In the genomic region with DNA sequence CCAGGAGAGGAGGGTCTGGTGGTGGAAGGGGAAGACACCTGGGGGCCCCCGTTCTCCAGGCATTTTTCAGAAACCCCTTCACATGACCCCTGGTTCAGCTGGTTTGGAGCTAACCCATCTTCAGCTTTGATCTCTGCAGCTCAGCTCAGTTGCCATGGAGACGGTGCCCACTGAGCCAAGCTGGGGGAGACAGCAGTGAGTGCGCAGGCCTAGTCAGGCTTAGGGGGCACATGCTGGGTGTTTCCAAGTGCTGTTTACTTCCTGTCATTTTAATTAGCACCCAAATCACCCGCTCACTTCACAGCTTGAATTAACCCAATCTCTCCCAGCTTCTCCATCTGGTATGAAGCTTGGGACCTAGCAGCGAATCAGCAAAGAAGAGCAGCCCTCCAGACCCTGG, we compare ENCODE assay signal across 9 cellular contexts. TPM values are rescaled to one million over a fixed set of nuclear protein-coding genes. Genes with fewer than 3 reads are reported as not detected.
DNase-seq lines count a peak whose midpoint lies in the region; ATAC-seq and TF ChIP-seq lines count a peak whose summit lies in the region.
"Had no signal": no experiment of that assay in that cellular context is flagged by ENCODE, and none has a peak within 500 bp of the region (broad histone marks: within the 10 kb centered on the region; RNA-seq: fewer than 3 reads in every experiment).

No MANE protein-coding gene starts in this region.

- H3K9me3 ChIP-seq in DND-41 (ENCODE audit: insufficient read depth, low read length, severe bottlenecking) (no peaks in the 10 kb centered on the region), Peyer's patch (no peaks in the 10 kb centered on the region)

- DNase-seq in DND-41, result peak; percentile 94
- DNase-seq in Peyer's patch, result peak in 2 of 3 donors; percentile 69 to 74
- peak; percentile 49 for DNase-seq in activated naive CD8-positive, alpha-beta T cell treated with anti-CD3 and anti-CD28 coated beads, Interleukin-2, amount 50 U/mL, for 16 hours (ENCODE audit: low read depth, low spot score)
- peak in 7 of 10 donors; percentile 37 to 92 (median 68) for DNase-seq in posterior cingulate gyrus
- no peak for DNase-seq in DMS79 treated with DMSO at 0.1 percent for 48 hours (lab: John Stamatoyannopoulos, UW)
- no peak for DNase-seq in AML-193 (lab: John Stamatoyannopoulos, UW)
- no peak for DNase-seq in hepatic stellate cell (ENCODE audit: low spot score)

- peak overlapping the region; percentile 66 for H2AFZ ChIP-seq in DND-41 (ENCODE audit: low read depth, low read length)

- ATAC-seq in DND-41 (ENCODE audit: insufficient read depth, low read depth), result peak; percentile 97
- no peak for ATAC-seq in GM21515 (IDR thresholded peaks at IDR 0.05; ENCODE audit: unreplicated experiment)

- H3K4me2 ChIP-seq in DND-41 (ENCODE audit: insufficient read depth, low read length), result peak overlapping the region; percentile 51

- peak overlapping the region; percentile 87 for H3K27ac ChIP-seq in DND-41 (ENCODE audit: low read length)
- H3K27ac ChIP-seq in Peyer's patch, result peak overlapping the region in 1 of 4 donors; percentile 52
- H3K27ac ChIP-seq: coronary artery had no signal

- intact Hi-C loops in posterior cingulate gyrus (cut with DNase I), result no loop called here

- TF ChIP-seq CTCF in DND-41 (IDR thresholded peaks at IDR 0.05; ENCODE audit: borderline replicate concordance, extremely low read depth, low read length, poor library complexity, severe bottlenecking), result peak; percentile 47
- no peak for TF ChIP-seq CTCF in Peyer's patch (IDR thresholded peaks at IDR 0.05)

- H3K27me3 ChIP-seq in DND-41 (ENCODE audit: insufficient read depth, low read length, poor library complexity), result no peaks in the 10 kb centered on the region
- H3K27me3 ChIP-seq in Peyer's patch, result no peaks in the 10 kb centered on the region

- no peaks in the 10 kb centered on the region for H4K20me1 ChIP-seq in DND-41 (ENCODE audit: insufficient read depth, low read length)

- H3K9ac ChIP-seq in DND-41 (ENCODE audit: low read depth, low read length), result peak overlapping the region; percentile 41

- no peaks in the 10 kb centered on the region for H3K79me2 ChIP-seq in DND-41 (ENCODE audit: insufficient read depth, low read length)

- peak overlapping the region in 1 of 2 experiments; percentile 17; a peak in 2 of 4 replicates for H3K4me3 ChIP-seq in DND-41 (ENCODE audit: low read depth in 1 of 2, low read length in 2 of 2)
- H3K4me3 ChIP-seq in Peyer's patch, result peak overlapping the region in 1 of 4 donors; percentile 9
- H3K4me3 ChIP-seq: coronary artery had no signal

- H3K4me1 ChIP-seq in DND-41 (ENCODE audit: insufficient read depth, low read length), result peaks cover 25% of the 10 kb centered on the region
- H3K4me1 ChIP-seq in Peyer's patch, result peaks cover 0 to 27% (median 2%) of the 10 kb centered on the region in 4 donors

- H3K36me3 ChIP-seq in DND-41 (ENCODE audit: insufficient read depth, low read length) (no peaks in the 10 kb centered on the region), Peyer's patch (no peaks in the 10 kb centered on the region)

- TF ChIP-seq POLR2A in Peyer's patch (IDR thresholded peaks at IDR 0.05), result no peak

RNA-seq across cellular contexts. Expression of a gene that starts 9.0 kb away (rescaled TPM):
- 10 to 100 TPM in 3 of 4 donors, 1 to 10 TPM in 1; 8.3 to 54.5 (median 11.4) TPM for total RNA-seq in Peyer's patch

Comparison
In these comparisons a context has a peak if more than half of its experiments do, and no peak if none do; other contexts are left out.
1. DNase-seq: peak in DND-41 (single experiment), Peyer's patch (2 of 3), activated naive CD8-positive, alpha-beta T cell treated with anti-CD3 and anti-CD28 coated beads, Interleukin-2, amount 50 U/mL, for 16 hours (single experiment) and posterior cingulate gyrus (7 of 10); none in DMS79 treated with DMSO at 0.1 percent for 48 hours (single experiment), AML-193 (0 of 2) and hepatic stellate cell (single experiment).